Comparison of ENCODE assay signal across 1 cellular context in the genomic region with DNA sequence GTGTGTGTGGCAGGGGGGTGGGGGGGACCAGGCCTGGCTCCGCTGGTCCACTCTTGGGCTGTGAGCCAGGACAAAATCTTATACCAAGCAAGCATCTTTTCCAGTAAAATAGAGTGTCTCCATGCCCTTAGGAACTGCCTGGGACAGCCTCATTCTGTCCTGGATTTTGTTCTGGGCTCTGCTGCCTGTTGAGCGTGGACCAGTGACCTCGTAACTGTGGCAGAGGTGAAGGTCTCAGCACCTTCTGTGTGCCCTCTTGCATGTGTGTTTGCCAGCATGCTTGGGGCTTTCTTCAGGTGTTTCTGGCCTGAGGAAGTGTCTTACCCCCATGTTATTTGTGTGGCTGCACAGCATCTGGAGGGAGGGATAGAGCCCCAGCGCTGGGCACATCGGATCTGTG.
TF ChIP-seq lines count a peak whose summit lies in the region.

No MANE protein-coding gene starts in this region.

TF ChIP-seq in H1, 55 proteins besides CTCF, POLR2A, EP300 and RAD21 (continued from another document):
- TF ChIP-seq YY1 (IDR thresholded peaks at IDR 0.05; ENCODE audit: low read depth, low read length) (no peak), CREB1 (IDR thresholded peaks at IDR 0.05) (no peak), PHF8 (conservative IDR thresholded peaks at IDR 0.05; ENCODE audit: low read depth, low read length) (no peak), SP4 (IDR thresholded peaks at IDR 0.05; ENCODE audit: low read length) (no peak), FOSL1 (IDR thresholded peaks at IDR 0.05; ENCODE audit: insufficient read depth, low read depth, low read length) (no peak)
- TF ChIP-seq, protein P1, sequence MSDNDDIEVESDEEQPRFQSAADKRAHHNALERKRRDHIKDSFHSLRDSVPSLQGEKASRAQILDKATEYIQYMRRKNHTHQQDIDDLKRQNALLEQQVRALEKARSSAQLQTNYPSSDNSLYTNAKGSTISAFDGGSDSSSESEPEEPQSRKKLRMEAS (IDR thresholded peaks at IDR 0.05) = no peak
- TF ChIP-seq, protein P2, sequence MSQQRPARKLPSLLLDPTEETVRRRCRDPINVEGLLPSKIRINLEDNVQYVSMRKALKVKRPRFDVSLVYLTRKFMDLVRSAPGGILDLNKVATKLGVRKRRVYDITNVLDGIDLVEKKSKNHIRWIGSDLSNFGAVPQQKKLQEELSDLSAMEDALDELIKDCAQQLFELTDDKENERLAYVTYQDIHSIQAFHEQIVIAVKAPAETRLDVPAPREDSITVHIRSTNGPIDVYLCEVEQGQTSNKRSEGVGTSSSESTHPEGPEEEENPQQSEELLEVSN (IDR thresholded peaks at IDR 0.05) = no peak
